Comparison of ENCODE assay signal across 11 cellular contexts in the genomic region with DNA sequence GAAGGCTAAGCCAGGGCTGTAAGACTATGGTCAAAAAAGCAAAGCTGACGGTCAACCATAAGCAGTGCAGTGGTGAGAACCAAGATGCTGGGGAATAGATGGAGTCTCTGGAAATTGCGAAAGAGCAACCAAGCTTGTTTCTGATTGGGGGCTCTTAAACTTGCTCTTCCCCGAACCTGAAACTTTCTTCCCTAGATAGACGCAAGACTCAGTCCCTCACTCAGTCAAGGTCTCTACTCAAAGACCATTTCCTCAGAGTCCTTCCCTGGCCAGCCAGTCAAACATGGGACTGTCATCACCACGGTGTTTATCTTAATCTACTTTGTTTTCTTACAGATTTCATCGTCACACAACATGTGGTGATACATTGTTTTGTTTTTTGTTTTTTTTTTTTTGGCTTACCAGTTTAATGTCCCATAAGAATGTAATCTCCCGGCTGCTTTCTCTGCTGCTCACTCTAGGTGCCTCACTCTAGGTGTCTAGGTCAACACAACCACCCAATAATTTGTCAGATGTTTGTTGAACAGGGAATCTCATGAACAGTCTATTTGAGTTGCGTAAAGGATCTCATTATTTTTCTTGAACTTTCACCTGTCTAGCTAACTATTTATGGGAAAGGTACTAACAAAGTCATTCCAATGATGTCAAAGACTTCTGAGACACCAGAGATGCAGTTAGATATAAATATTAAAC.
DNase-seq lines count a peak whose midpoint lies in the region; ATAC-seq and TF ChIP-seq lines count a peak whose summit lies in the region.
"Had no signal": no experiment of that assay in that cellular context is flagged by ENCODE, and none has a peak within 500 bp of the region (broad histone marks: within the 10 kb centered on the region; RNA-seq: fewer than 3 reads in every experiment).

No MANE protein-coding gene starts in this region.

- ATAC-seq in activated naive CD4-positive, alpha-beta T cell treated with anti-CD3 and anti-CD28 coated beads, Interleukin-2, amount 50 U/mL, for 72 hours: peak in 1 of 2 donors; percentile 1
- ATAC-seq in naive B cell (ENCODE audit: low read depth in 2 of 2) (no peak), GM19035 (IDR thresholded peaks at IDR 0.05; ENCODE audit: unreplicated experiment) (no peak), HG03439 (IDR thresholded peaks at IDR 0.05; ENCODE audit: unreplicated experiment) (no peak), HG03025 (IDR thresholded peaks at IDR 0.05; ENCODE audit: low FRiP score, unreplicated experiment) (no peak)

- no peaks in the 10 kb centered on the region for H3K9me3 Mint-ChIP-seq in activated naive CD4-positive, alpha-beta T cell treated with anti-CD3 and anti-CD28 coated beads, Interleukin-2, amount 50 U/mL, for 72 hours
- peaks cover 0 to 5% (median 0%) of the 10 kb centered on the region in 7 donors for H3K9me3 Mint-ChIP-seq in naive B cell
- H3K9me3 Mint-ChIP-seq: type B pancreatic cell had no signal

- peaks cover 67 to 88% (median 84%) of the 10 kb centered on the region in 3 donors for H3K4me1 Mint-ChIP-seq in naive B cell

- H3K36me3 Mint-ChIP-seq in activated naive CD4-positive, alpha-beta T cell treated with anti-CD3 and anti-CD28 coated beads, Interleukin-2, amount 50 U/mL, for 72 hours: peaks cover 15 to 28% of the 10 kb centered on the region in 2 donors
- peaks cover 12 to 15% of the 10 kb centered on the region in 2 donors for H3K36me3 Mint-ChIP-seq in naive B cell

- in situ Hi-C loops in Caki2 (cut with HindIII; ENCODE audit: low pct_unique_long_range_greater_than_20kb, low sequenced_read_pairs): no loop called here

- H3K27me3 Mint-ChIP-seq in naive B cell: no peaks in the 10 kb centered on the region
- H3K27me3 Mint-ChIP-seq: type B pancreatic cell had no signal

- peak; percentile 34 for DNase-seq in Caki2 (ENCODE audit: low read depth)
- DNase-seq in HEK293T (ENCODE audit: extremely low spot score): no peak
- DNase-seq in activated naive CD4-positive, alpha-beta T cell treated with anti-CD3 and anti-CD28 coated beads, Interleukin-2, amount 50 U/mL, for 72 hours (ENCODE audit: low spot score in 2 of 2): peak in 1 of 2 donors; percentile 32
- DNase-seq in naive B cell: no peak
- no peak for DNase-seq in ureter (ENCODE audit: low spot score)
- DNase-seq: MG63, SW 1271 had no signal

- H3K27ac Mint-ChIP-seq in activated naive CD4-positive, alpha-beta T cell treated with anti-CD3 and anti-CD28 coated beads, Interleukin-2, amount 50 U/mL, for 72 hours: peak overlapping the region; percentile 82 to 88
- peak overlapping the region; percentile 91 to 99 (median 97) for H3K27ac Mint-ChIP-seq in naive B cell
- H3K27ac Mint-ChIP-seq: type B pancreatic cell had no signal

- POLR2A ChIA-PET in HEK293T (lab: Yijun Ruan, JAX): no interaction called here

- peak overlapping the region; percentile 30 to 84 (median 73) for H3K4me3 Mint-ChIP-seq in naive B cell
- H3K4me3 Mint-ChIP-seq: type B pancreatic cell had no signal

- CTCF ChIA-PET in HEK293T (lab: Yijun Ruan, JAX): no interaction called here

TF ChIP-seq in HEK293T, 16 proteins besides CTCF, POLR2A, EP300 and RAD21:
- TF ChIP-seq ELF4 (IDR thresholded peaks at IDR 0.05) (no peak), LEF1 (IDR thresholded peaks at IDR 0.05; ENCODE audit: borderline replicate concordance) (no peak), FOXM1 (IDR thresholded peaks at IDR 0.05; ENCODE audit: borderline replicate concordance) (no peak), FOXA1 (IDR thresholded peaks at IDR 0.05) (no peak), ZNF384 (IDR thresholded peaks at IDR 0.05) (peak; percentile 60; the same call in 1 of the 2 replicates)
- TF ChIP-seq, protein P1, sequence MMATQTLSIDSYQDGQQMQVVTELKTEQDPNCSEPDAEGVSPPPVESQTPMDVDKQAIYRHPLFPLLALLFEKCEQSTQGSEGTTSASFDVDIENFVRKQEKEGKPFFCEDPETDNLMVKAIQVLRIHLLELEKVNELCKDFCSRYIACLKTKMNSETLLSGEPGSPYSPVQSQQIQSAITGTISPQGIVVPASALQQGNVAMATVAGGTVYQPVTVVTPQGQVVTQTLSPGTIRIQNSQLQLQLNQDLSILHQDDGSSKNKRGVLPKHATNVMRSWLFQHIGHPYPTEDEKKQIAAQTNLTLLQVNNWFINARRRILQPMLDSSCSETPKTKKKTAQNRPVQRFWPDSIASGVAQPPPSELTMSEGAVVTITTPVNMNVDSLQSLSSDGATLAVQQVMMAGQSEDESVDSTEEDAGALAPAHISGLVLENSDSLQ (IDR thresholded peaks at IDR 0.05): peak; percentile 53
